7 cellular contexts compared by ENCODE assay signal in the genomic region with DNA sequence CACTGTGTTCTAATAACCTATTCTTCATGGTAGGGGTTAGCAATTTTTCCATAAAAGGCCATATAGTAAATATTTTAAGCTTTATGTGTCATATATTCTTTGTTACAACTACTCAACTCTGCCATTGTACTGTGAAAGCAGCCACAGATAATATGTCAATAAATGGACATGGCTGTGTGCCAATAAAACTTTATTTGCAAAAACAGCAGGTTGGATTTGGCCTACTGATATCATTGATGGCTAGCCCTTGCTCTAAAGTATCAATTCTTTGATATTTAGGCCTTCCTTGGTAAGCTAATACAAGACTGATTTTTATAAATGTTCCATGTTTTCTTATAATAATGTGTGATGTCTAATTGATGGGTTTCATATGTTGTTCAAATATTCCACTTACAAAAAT.
"Had no signal": no experiment of that assay in that cellular context is flagged by ENCODE, and none has a peak within 500 bp of the region (broad histone marks: within the 10 kb centered on the region; RNA-seq: fewer than 3 reads in every experiment).

No MANE protein-coding gene starts in this region.

- FAIRE-seq: HepG2, HTR-8/SVneo had no signal

- DNase-seq: IMR-90, KBM-7, KG1 had no signal

- ATAC-seq: HepG2 had no signal

- H3K4me2 ChIP-seq: KMS-11 had no signal

- H3K27ac ChIP-seq: HL-60, KMS-11 had no signal

- H3K9ac ChIP-seq: KMS-11 had no signal
